ENCODE assay signal across 9 cellular contexts in the genomic region with DNA sequence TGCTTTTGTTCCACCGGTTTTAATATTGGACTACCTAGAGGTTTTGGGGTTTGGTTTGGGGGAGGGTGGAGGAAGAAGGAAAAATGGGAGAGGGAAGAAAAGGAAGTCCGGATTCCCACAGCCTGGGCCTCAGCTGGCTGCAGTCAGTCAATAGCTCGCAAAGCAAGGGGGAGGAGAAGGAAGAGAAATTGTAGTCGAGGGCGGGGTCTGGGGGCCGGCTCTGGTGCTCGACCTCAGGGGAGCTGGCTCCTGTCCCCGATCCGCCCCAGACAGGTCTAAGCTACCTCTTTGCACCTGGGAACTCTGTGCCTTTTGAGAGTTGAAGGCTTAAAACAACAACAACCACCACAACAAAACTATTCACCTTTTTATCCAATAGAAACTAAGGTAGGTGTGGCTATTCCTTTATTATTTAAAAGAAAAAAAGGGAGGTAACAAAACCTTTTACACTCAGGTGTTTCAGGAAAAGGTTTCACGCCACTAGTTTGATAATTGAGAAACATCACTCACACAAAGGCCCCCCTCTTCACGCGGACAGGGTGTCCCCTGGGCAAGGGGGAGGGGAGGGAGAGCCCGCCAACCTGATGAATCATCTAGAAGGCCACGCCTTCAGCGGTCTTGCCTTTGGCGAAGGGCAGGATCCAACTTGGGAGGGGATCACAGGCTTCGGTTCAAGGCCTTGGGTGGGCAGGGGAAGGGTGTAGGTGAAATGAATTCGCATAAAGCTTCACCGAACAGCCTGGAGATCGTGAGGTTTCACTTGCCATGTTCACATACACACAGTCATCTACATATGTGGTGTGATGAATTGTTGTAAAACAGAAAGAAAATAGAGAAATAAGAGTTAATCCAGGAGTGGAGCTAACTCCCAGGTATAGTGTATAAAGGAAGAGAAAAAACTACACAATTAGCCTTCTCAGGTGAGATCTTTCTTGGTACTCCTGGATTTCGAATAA. TPM values are rescaled to one million over a fixed set of nuclear protein-coding genes. Genes with fewer than 3 reads are reported as not detected.
DNase-seq lines count a peak whose midpoint lies in the region; ATAC-seq, FAIRE-seq and TF ChIP-seq lines count a peak whose summit lies in the region.
"Had no signal": no experiment of that assay in that cellular context is flagged by ENCODE, and none has a peak within 500 bp of the region (broad histone marks: within the 10 kb centered on the region; RNA-seq: fewer than 3 reads in every experiment).

No MANE protein-coding gene starts in this region.

- no CpG with 5 or more reads among the region's 21 CpGs for WGBS in IMR-90 (ENCODE audit: extremely low coverage in 2 of 2, insufficient read length in 1 of 2), 2 experiments
- WGBS in GM12878 (ENCODE audit: insufficient coverage, insufficient replicate concordance, low lambda C conversion rate, missing lambda C conversion rate): 24% methylated on average over 20 of the region's 21 CpGs
- WGBS in stomach, 5 donors: 20 to 29% (median 25%) methylated on average over 21 of the region's 21 CpGs

- H2BK15ac ChIP-seq in IMR-90 (ENCODE audit: low read depth, low read length): no peak overlapping the region

- H3K36me3 ChIP-seq in IMR-90 (ENCODE audit: control insufficient read depth, insufficient read depth, low read length) (no peaks in the 10 kb centered on the region), GM12878 (ENCODE audit: control insufficient read depth in 2 of 2, insufficient read depth in 2 of 2, low read length in 1 of 2) (no peaks in the 10 kb centered on the region), iPS-20b (ENCODE audit: insufficient read depth, low read depth, low read length) (no peaks in the 10 kb centered on the region), stomach (no peaks in the 10 kb centered on the region)

- RAD21 ChIA-PET in GM12878 (lab: Charles Lee; ENCODE audit: unreplicated experiment): interaction anchor here (1.5 kb wide), 1 partner anchor 60 kb away, joined by 3 read pairs; no protein-coding TSS in a partner anchor

- no peaks in the 10 kb centered on the region for H3K79me1 ChIP-seq in IMR-90 (ENCODE audit: low read depth in 1 of 2, low read length in 2 of 2)

- no peak for ATAC-seq in IMR-90 (ENCODE audit: low read depth)
- peak; percentile 74 for ATAC-seq in GM12878
- no peak for ATAC-seq in GM19035 (IDR thresholded peaks at IDR 0.05; ENCODE audit: unreplicated experiment)
- ATAC-seq in HG03139 (IDR thresholded peaks at IDR 0.05; ENCODE audit: unreplicated experiment): no peak

- H4K5ac ChIP-seq in IMR-90 (ENCODE audit: low read depth, low read length): no peak overlapping the region

- POLR2A ChIA-PET in IMR-90 (lab: Charles Lee; ENCODE audit: unreplicated experiment) (interaction anchor here (0.9 kb wide), 1 partner anchor 116 kb away, joined by 4 read pairs; no protein-coding TSS in a partner anchor), GM12878 (lab: Charles Lee) (no interaction called here)

- no peak overlapping the region for H2BK5ac ChIP-seq in IMR-90 (ENCODE audit: low read depth, low read length, poor library complexity, severe bottlenecking)

- in situ Hi-C loops in IMR-90 (cut with MboI; ENCODE audit: low sequenced_read_pairs) (no loop called here), GM12878 (cut with MboI) (no loop called here)

- peak overlapping the region in 1 of 2 experiments; percentile 12; a peak in 1 of 4 replicates for H4K8ac ChIP-seq in IMR-90 (ENCODE audit: low read depth in 2 of 2, low read length in 2 of 2)

- H2BK120ac ChIP-seq in IMR-90 (ENCODE audit: low read depth, low read length): no peak overlapping the region; the same call in 1 of the 2 replicates

- H2AFZ ChIP-seq in IMR-90 (replicated peaks; ENCODE audit: low read length, poor library complexity) (peak overlapping the region; percentile 66), GM12878 (ENCODE audit: control insufficient read depth, low read depth, low read length) (peak overlapping the region; percentile 74)

- TF ChIP-seq RAD21 in IMR-90 (IDR thresholded peaks at IDR 0.05; ENCODE audit: low read length) (no peak), GM12878 (IDR thresholded peaks at IDR 0.05; ENCODE audit: insufficient read depth, low read depth, low read length) (no peak)

- no peak for DNase-seq in IMR-90
- DNase-seq in GM12878 (ENCODE audit: low read depth, low spot score): no peak
- DNase-seq in stomach: peak; percentile 77
- no peak for DNase-seq in A172 (ENCODE audit: low spot score)
- DNase-seq in stimulated activated CD4-positive, alpha-beta T cell treated with anti-CD3 and anti-CD28 coated beads, Interleukin-12 subunit alpha, Interleukin-12 subunit beta, amount 100 ng/mL, for 4 hours: no peak
- DNase-seq: NCI-H345 had no signal

- no peak overlapping the region for H2BK20ac ChIP-seq in IMR-90 (ENCODE audit: low read depth, low read length)

- no peaks in the 10 kb centered on the region for H3K9me1 ChIP-seq in IMR-90 (ENCODE audit: insufficient read depth, low read length)

- TF ChIP-seq CTCF in IMR-90 (conservative IDR thresholded peaks at IDR 0.05; ENCODE audit: low read depth, low read length) (no peak), GM12878 (IDR thresholded peaks at IDR 0.05 in 2 of 3, conservative IDR thresholded peaks at IDR 0.05 in 1 of 3; ENCODE audit: control insufficient read depth in 2 of 3, extremely low read depth in 1 of 3, insufficient read depth in 1 of 3, low read depth in 3 of 3, low read length in 3 of 3) (no peak), stomach (IDR thresholded peaks at IDR 0.05) (no peak)

- dilution Hi-C loops in IMR-90 (cut with HindIII; ENCODE audit: low sequenced_read_pairs, unreplicated experiment): no loop called here

- H3K4ac ChIP-seq in IMR-90 (ENCODE audit: low read depth, low read length): 0 out of 2 replicates have a peak overlapping the region, but pooled peaks have one; percentile 7

- H3K4me3 ChIP-seq in IMR-90 (ENCODE audit: insufficient read depth, low read depth, low read length): no peak overlapping the region
- no peak overlapping the region for H3K4me3 ChIP-seq in GM12878
- H3K4me3 ChIP-seq in iPS-20b (ENCODE audit: low read length): peak overlapping the region; percentile 72
- peak overlapping the region; percentile 19 to 42 (median 28) for H3K4me3 ChIP-seq in stomach

- no peak overlapping the region for H3K18ac ChIP-seq in IMR-90 (ENCODE audit: low read depth, low read length)

- H3K27me3 ChIP-seq in IMR-90 (ENCODE audit: control insufficient read depth, insufficient read depth, low read length) (no peaks in the 10 kb centered on the region), GM12878 (replicated peaks in 1 of 2; ENCODE audit: control insufficient read depth in 2 of 2, insufficient read depth in 2 of 2, low read length in 1 of 2) (no peaks in the 10 kb centered on the region), iPS-20b (ENCODE audit: insufficient read depth, low read length) (no peaks in the 10 kb centered on the region), stomach (no peaks in the 10 kb centered on the region)

- peak overlapping the region; percentile 62 for H4K91ac ChIP-seq in IMR-90 (ENCODE audit: insufficient read depth, low read depth, low read length)

- H3K23ac ChIP-seq in IMR-90 (ENCODE audit: low read depth, low read length): no peak overlapping the region

- H3K27ac ChIP-seq in IMR-90 (ENCODE audit: insufficient read depth, low read length) (no peak overlapping the region), GM12878 (ENCODE audit: control insufficient read depth, insufficient read depth) (no peak overlapping the region), iPS-20b (ENCODE audit: low read length) (peak overlapping the region; percentile 40), stomach (peak overlapping the region; percentile 72 to 88 (median 79))

- no peaks in the 10 kb centered on the region for H4K20me1 ChIP-seq in IMR-90 (ENCODE audit: insufficient read depth, low read length)
- no peaks in the 10 kb centered on the region for H4K20me1 ChIP-seq in GM12878 (ENCODE audit: control insufficient read depth, insufficient read depth)

- TF ChIP-seq POLR2A in IMR-90 (IDR thresholded peaks at IDR 0.05; ENCODE audit: low read depth, low read length) (no peak), GM12878 (IDR thresholded peaks at IDR 0.05; ENCODE audit: low read depth, low read length) (no peak), stomach (IDR thresholded peaks at IDR 0.05) (no peak)

- peak overlapping the region; percentile 82 for H2AK5ac ChIP-seq in IMR-90 (ENCODE audit: low read depth, low read length)

- SMC1A ChIA-PET in GM12878 (lab: Charles Lee; ENCODE audit: uncharacterized antibody, unreplicated experiment): interaction anchor here (0.9 to 1.5 kb wide), 4 partner anchors 8 to 51 kb away, joined by 3 to 4 read pairs (median 3); no protein-coding TSS in a partner anchor

- intact Hi-C loops in IMR-90 (cut with micrococcal nuclease) (no loop called here), GM12878 (cut with micrococcal nuclease; ENCODE audit: unreplicated experiment) (loop anchor here (10.0 kb wide), 1 partner anchor 98 kb away; no protein-coding TSS in a partner anchor), stomach (cut with DNase I; ENCODE audit: low total_unique reads) (no loop called here)

- H3K56ac ChIP-seq in IMR-90 (ENCODE audit: extremely low read depth, insufficient read depth, low read length): no peak overlapping the region

- no peak for TF ChIP-seq EP300 in GM12878 (IDR thresholded peaks at IDR 0.05; ENCODE audit: borderline replicate concordance in 1 of 2, control insufficient read depth in 1 of 2, low read depth in 2 of 2, low read length in 2 of 2)
- TF ChIP-seq EP300 in stomach (IDR thresholded peaks at IDR 0.05): no peak

- BruUV-seq in IMR-90 (replicated peaks; lab: Mats Ljungman, UMichigan) (no TSS peak), GM12878 (replicated peaks; lab: Mats Ljungman, UMichigan) (no TSS peak)

- no peaks in the 10 kb centered on the region for H3K9me3 ChIP-seq in IMR-90 (ENCODE audit: control insufficient read depth, insufficient read depth, low read length)
- H3K9me3 ChIP-seq in GM12878 (replicated peaks; ENCODE audit: control insufficient read depth, insufficient read depth, low read length): no peaks in the 10 kb centered on the region
- no peaks in the 10 kb centered on the region for H3K9me3 ChIP-seq in iPS-20b (ENCODE audit: insufficient read depth, low read depth, low read length)
- no peaks in the 10 kb centered on the region for H3K9me3 ChIP-seq in stomach

- H3K9ac ChIP-seq in IMR-90 (ENCODE audit: low read depth, low read length): no peak overlapping the region
- peak overlapping the region; percentile 16; the same call in 1 of the 2 replicates for H3K9ac ChIP-seq in GM12878 (ENCODE audit: control insufficient read depth, insufficient read depth, low read length)
- H3K9ac ChIP-seq in iPS-20b (ENCODE audit: low read depth, low read length): peak overlapping the region; percentile 67; the same call in 1 of the 2 replicates

- FAIRE-seq in GM12878 (lab: Jason Lieb, UNC): no peak

- CTCF ChIA-PET in IMR-90 (lab: Yijun Ruan, JAX): no interaction called here
- CTCF ChIA-PET in GM12878 (lab: Yijun Ruan, JAX): interaction anchor here (0.6 kb wide), 1 partner anchor 48 kb away, joined by 4 read pairs; no protein-coding TSS in a partner anchor

- no peak overlapping the region for H3K14ac ChIP-seq in IMR-90 (replicated peaks; ENCODE audit: low read depth, low read length)

- H3K4me2 ChIP-seq in IMR-90 (ENCODE audit: low read depth, low read length) (no peak overlapping the region), GM12878 (ENCODE audit: control insufficient read depth, insufficient read depth) (peak overlapping the region; percentile 39; the same call in 1 of the 2 replicates)

- H3K4me1 ChIP-seq in IMR-90 (ENCODE audit: control insufficient read depth, insufficient read depth, low read length) (peaks cover 3% of the 10 kb centered on the region), GM12878 (ENCODE audit: control insufficient read depth, insufficient read depth, low read length) (peaks cover 3% of the 10 kb centered on the region; the same call in 1 of the 2 replicates), iPS-20b (ENCODE audit: insufficient read depth, low read length) (peaks cover 32% of the 10 kb centered on the region), stomach (peaks cover 9 to 38% (median 11%) of the 10 kb centered on the region in 4 donors)

- H3K79me2 ChIP-seq in GM12878 (ENCODE audit: control insufficient read depth, insufficient read depth, low read length): no peaks in the 10 kb centered on the region

- peak overlapping the region; percentile 37 for H2AK9ac ChIP-seq in IMR-90 (replicated peaks; ENCODE audit: low read depth, low read length, poor library complexity)

RNA-seq across cellular contexts. Expression of a gene that starts 1.7 kb away (rescaled TPM):
- total RNA-seq in IMR-90 (2012; rRNA removed) (0.28 and 0.36 TPM in 2 replicates), GM12878 (2014; rRNA removed) (1.4 and 2.2 TPM in 2 replicates), GM12878 (2014; rRNA removed; fragmentation: Illumina TruSeq; extraction: Trizol) (0.92 and 1.0 TPM in 2 replicates), GM12878 (2021) (1.4 and 1.5 TPM in 2 replicates), stomach (10 to 100 TPM; 11.6 to 30.9 (median 16.1) TPM)
- polyA plus RNA-seq in IMR-90 (2012; rRNA removed) (0.15 and 0.19 TPM in 2 replicates), GM12878 (2011; rRNA removed) (0.53 and 0.81 TPM in 2 replicates), GM12878 (2014; fragmentation: Illumina TruSeq; extraction: Trizol) (1.1 and 1.3 TPM in 2 replicates), GM12878 (2014; fragmentation: Nextera tagmentation; extraction: Ambion mirVana) (1 to 10 TPM in 1 of 2 experiments, under 1 TPM in 1; 0.88 to 1.2 TPM), GM12878 (2014; rRNA removed) (0.53 and 1.1 TPM in 2 replicates), GM12878 (2016; fragmentation: Nextera tagmentation; extraction: Ambion mirVana) (under 1 TPM; 0.72 to 0.79 TPM), stomach (1 to 10 TPM; 5.4 to 8.3 (median 6.3) TPM)
- polyA plus RNA-seq in IMR-90 (2012; cell fraction: cytosol; rRNA removed): 0.08 and 0.14 TPM in 2 replicates
- 0.48 and 1.6 TPM in 2 replicates for polyA plus RNA-seq in IMR-90 (2012; cell fraction: nucleus; rRNA removed; ENCODE audit: low replicate concordance)
- total RNA-seq in GM12878 (2013; cell fraction: nucleolus; rRNA removed): 1.5 and 1.6 TPM in 2 replicates
- 0.26 TPM for polyA plus RNA-seq in GM12878 (2011; ENCODE audit: low read depth)
- 0.76 and 1.0 TPM in 2 replicates for polyA plus RNA-seq in GM12878 (2011; cell fraction: cytosol; rRNA removed)
- 2.3 and 2.7 TPM in 2 replicates for polyA plus RNA-seq in GM12878 (2011; cell fraction: nucleus; rRNA removed)
- polyA plus RNA-seq in GM12878 (2012): 0.30 and 0.73 TPM in 2 replicates
- polyA minus RNA-seq in GM12878 (2011; rRNA and poly(A)+ RNA removed): 0.98 and 3.6 TPM in 2 replicates
- polyA minus RNA-seq in GM12878 (2011; cell fraction: cytosol; rRNA and poly(A)+ RNA removed): 1.3 TPM in 1 of 2 replicates, not detected in the other
- polyA minus RNA-seq in GM12878 (2011; cell fraction: nucleus; rRNA and poly(A)+ RNA removed): 0.73 and 1.1 TPM in 2 replicates
- total RNA-seq in A172 (2014; rRNA removed; shearing (Covaris generic)): 1.2 and 1.9 TPM in 2 replicates

Comparison
In these comparisons a context has a peak if more than half of its experiments do, and no peak if none do; other contexts are left out.
1. H3K27ac ChIP-seq: peak in iPS-20b (single experiment) and stomach (5 of 5); none in IMR-90 (single experiment) and GM12878 (single experiment).
2. H3K4me3 ChIP-seq: peak in iPS-20b (single experiment) and stomach (4 of 4); none in IMR-90 (single experiment) and GM12878 (single experiment).